ENCODE assay signal across 1 cellular context in the genomic region with DNA sequence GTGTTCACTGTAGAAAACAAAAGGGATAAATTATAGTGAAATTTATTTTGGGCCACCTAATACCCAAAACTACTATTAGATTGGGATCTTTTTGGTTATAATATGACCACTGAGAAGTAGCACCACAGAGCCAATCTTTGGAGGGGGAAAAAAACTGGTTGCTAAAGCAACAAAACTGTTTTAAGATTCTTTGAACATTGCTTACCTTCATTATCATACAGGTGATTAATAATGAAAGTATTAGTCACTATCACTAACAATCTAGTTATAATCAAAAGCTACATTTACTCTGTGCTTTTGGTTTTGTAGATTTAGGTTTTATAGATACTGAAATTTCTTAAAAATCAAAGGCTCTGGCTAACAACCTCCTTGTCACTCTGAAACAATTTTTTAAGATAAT.
TF ChIP-seq lines count a peak whose summit lies in the region.

No MANE protein-coding gene starts in this region.

TF ChIP-seq in GM12878, 131 proteins besides CTCF, POLR2A, EP300 and RAD21:
- peak; percentile 22; the same call in 1 of the 2 replicates for TF ChIP-seq MTA2 (IDR thresholded peaks at IDR 0.05; ENCODE audit: low read depth)
- TF ChIP-seq JUNB (IDR thresholded peaks at IDR 0.05): peak; percentile 77
- no peak for TF ChIP-seq STAT1 (conservative IDR thresholded peaks at IDR 0.05)
